25 cellular contexts compared by ENCODE assay signal in genomic region chr1:108066808-108067207, GRCh38.
"Had no signal": no experiment of that assay in that cellular context is flagged by ENCODE, and none has a peak within 500 bp of the region (broad histone marks: within the 10 kb centered on the region; RNA-seq: fewer than 3 reads in every experiment).

No MANE protein-coding gene starts in this region.

- H3K27me3 Mint-ChIP-seq: naive B cell had no signal

- H3K36me3 Mint-ChIP-seq: mesothelial cell of epicardium had no signal

- ATAC-seq: effector memory CD8-positive, alpha-beta T cell; esophagus mucosa; gastrocnemius medialis; heart right ventricle; left cardiac atrium; left lung; left ventricle myocardium superior; lower lobe of right lung; mucosa of descending colon had no signal

- H3K27ac Mint-ChIP-seq: effector memory CD8-positive, alpha-beta T cell; endodermal cell; mesothelial cell of epicardium had no signal

- H3K4me3 Mint-ChIP-seq: effector memory CD8-positive, alpha-beta T cell; endodermal cell; mesothelial cell of epicardium; naive B cell had no signal

- DNase-seq: colonic mucosa; cortex of kidney; dermis blood vessel endothelial cell; dorsolateral prefrontal cortex; effector CD8-positive, alpha-beta T cell; effector memory CD8-positive, alpha-beta T cell; endodermal cell; erythroblast; esophagus squamous epithelium; foreskin fibroblast; foreskin melanocyte; gastrocnemius medialis; glutamatergic neuron; head of caudate nucleus; heart right ventricle; hippocampal formation; left cardiac atrium; left lung; left ventricle myocardium superior; lower lobe of right lung; mesenchymal stem cell; mucosa of descending colon; naive B cell had no signal

- H3K4me1 Mint-ChIP-seq: endodermal cell had no signal
